23 cellular contexts compared by ENCODE assay signal in the genomic region with DNA sequence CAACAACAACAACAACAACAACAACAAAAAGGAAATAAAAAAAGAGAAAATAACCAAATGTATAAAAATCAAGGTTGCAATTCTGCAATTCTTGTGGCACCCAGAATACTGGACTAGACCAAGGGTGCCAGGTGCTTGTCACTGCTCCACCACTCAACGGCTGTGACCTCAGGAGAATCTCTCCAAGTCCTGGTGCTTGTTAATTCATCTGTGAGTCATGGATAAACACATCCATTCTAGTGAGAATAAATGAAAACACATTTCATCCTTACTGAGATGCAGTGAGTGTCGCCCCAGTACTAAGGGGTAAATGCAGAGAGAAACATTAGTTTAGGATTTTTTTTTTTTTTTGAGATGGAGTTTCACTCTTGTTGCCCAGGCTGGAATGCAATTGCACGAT. TPM values are rescaled to one million over a fixed set of nuclear protein-coding genes. Genes with fewer than 3 reads are reported as not detected.
DNase-seq lines count a peak whose midpoint lies in the region; ATAC-seq and TF ChIP-seq lines count a peak whose summit lies in the region.
"Had no signal": no experiment of that assay in that cellular context is flagged by ENCODE, and none has a peak within 500 bp of the region (broad histone marks: within the 10 kb centered on the region; RNA-seq: fewer than 3 reads in every experiment).

No MANE protein-coding gene starts in this region.

- H3K4me3 ChIP-seq in AG10803 (ENCODE audit: low read length) (no peak overlapping the region), PC-3 (ENCODE audit: low read length) (no peak overlapping the region)
- H3K4me3 ChIP-seq: SJSA1 had no signal

- TF ChIP-seq CTCF in AG10803 (conservative IDR thresholded peaks at IDR 0.05; ENCODE audit: low read length) (no peak), PC-3 (conservative IDR thresholded peaks at IDR 0.05; ENCODE audit: low read depth, low read length) (no peak)

- no peaks in the 10 kb centered on the region for H3K36me3 ChIP-seq in PC-3 (ENCODE audit: low read depth, low read length)
- H3K36me3 ChIP-seq: SJSA1 had no signal

- peaks cover 9% of the 10 kb centered on the region; the same call in 1 of the 2 replicates for H3K4me1 ChIP-seq in PC-3 (ENCODE audit: insufficient read depth, low read length)
- H3K4me1 ChIP-seq: Caco-2, SJSA1 had no signal

- CTCF ChIA-PET in PC-3 (lab: Charles Lee) = no interaction called here

- H3F3A ChIP-seq in PC-3 (ENCODE audit: low read length, unreplicated experiment) = no peaks in the 10 kb centered on the region

- H2AFZ ChIP-seq in PC-3 (ENCODE audit: low read length) = no peak overlapping the region

- ATAC-seq in PC-3 = peak; percentile 64
- ATAC-seq: CD8-positive, alpha-beta T cell; HCT116; T-cell had no signal

- H3K9me2 ChIP-seq in PC-3 (replicated peaks; ENCODE audit: low read length) = no peaks in the 10 kb centered on the region

- no peak overlapping the region for H3K4me2 ChIP-seq in PC-3 (ENCODE audit: low read length)

- H3K27me3 ChIP-seq in PC-3 (ENCODE audit: low read length) = no peaks in the 10 kb centered on the region

- intact Hi-C loops in PC-3 (cut with micrococcal nuclease) = no loop called here

- no peak overlapping the region for H3K27ac ChIP-seq in PC-3 (ENCODE audit: low read length)
- H3K27ac ChIP-seq: SJSA1 had no signal

- H4K20me1 ChIP-seq in PC-3 (ENCODE audit: low read length) = no peaks in the 10 kb centered on the region

- H3K79me2 ChIP-seq in PC-3 (ENCODE audit: low read length) = no peaks in the 10 kb centered on the region

- DNase-seq in AG10803 (ENCODE audit: low read depth) = peak; percentile 15
- DNase-seq in ELR (ENCODE audit: low read depth) = peak; percentile 11
- DNase-seq in PC-3 = peak; percentile 22
- peak; percentile 5 for DNase-seq in fibroblast of peridontal ligament (ENCODE audit: extremely low read depth)
- no peak for DNase-seq in stimulated activated CD4-positive, alpha-beta T cell treated with anti-CD3 and anti-CD28 coated beads, Interleukin-12 subunit alpha, Interleukin-12 subunit beta, amount 100 ng/mL, for 4 hours
- DNase-seq in NCI-H146 treated with DMSO at 0.1 percent for 48 hours (lab: John Stamatoyannopoulos, UW; ENCODE audit: unreplicated experiment) = no peak
- no peak for DNase-seq in dermis blood vessel endothelial cell
- DNase-seq: C1 segment of cervical spinal cord; Caco-2; CD8-positive, alpha-beta T cell; DMS79 treated with DMSO at 0.1 percent for 48 hours; IMR-90; KG1; NCI-H1092; NCI-H1436; NCI-H187 treated with DMSO at 0.1 percent for 48 hours; NCI-H524; NCI-H774; Right ventricle myocardium superior; RPMI8226; T-cell had no signal

- no TSS peak for BruUV-seq in PC-3 (replicated peaks; lab: Mats Ljungman, UMichigan)

- no peak overlapping the region for H3K9ac ChIP-seq in PC-3 (ENCODE audit: low read length)

- no peaks in the 10 kb centered on the region for H3K9me3 ChIP-seq in PC-3 (ENCODE audit: low read length)
- H3K9me3 ChIP-seq: Caco-2, SJSA1 had no signal

- POLR2A ChIA-PET in PC-3 (lab: Charles Lee; ENCODE audit: unreplicated experiment) = no interaction called here

RNA-seq across cellular contexts. Expression of a gene that starts 32.0 kb away (rescaled TPM):
- total RNA-seq in PC-3 (2014; rRNA removed) (219 and 252 TPM in 2 replicates), dermis blood vessel endothelial cell (519 and 909 TPM in 2 replicates)

Comparison
In these comparisons a context has a peak if more than half of its experiments do, and no peak if none do; other contexts are left out.
1. DNase-seq: peak in AG10803 (single experiment), ELR (single experiment), PC-3 (single experiment) and fibroblast of peridontal ligament (single experiment); none in stimulated activated CD4-positive, alpha-beta T cell treated with anti-CD3 and anti-CD28 coated beads, Interleukin-12 subunit alpha, Interleukin-12 subunit beta, amount 100 ng/mL, for 4 hours (single experiment), NCI-H146 treated with DMSO at 0.1 percent for 48 hours (single experiment) and dermis blood vessel endothelial cell (single experiment).